20 cellular contexts compared by ENCODE assay signal in the genomic region with DNA sequence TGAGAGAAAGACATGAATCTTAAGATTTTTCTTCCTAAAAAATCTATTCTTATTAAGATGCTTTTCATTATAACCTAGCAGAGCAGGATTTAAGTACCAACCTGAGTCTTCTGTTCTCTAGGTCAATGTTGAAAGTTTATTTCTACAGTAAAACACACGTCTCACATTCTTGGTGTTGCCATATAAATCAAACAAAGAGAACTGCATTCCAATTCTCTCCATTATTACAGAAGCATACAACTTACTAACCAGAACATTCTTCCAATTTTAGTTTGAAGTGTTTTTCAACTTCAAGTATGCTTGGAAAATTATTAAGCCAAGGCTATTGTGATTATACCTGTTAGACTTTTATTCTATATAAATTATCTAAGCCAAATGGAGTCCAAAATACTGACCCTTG.
DNase-seq lines count a peak whose midpoint lies in the region; ATAC-seq and TF ChIP-seq lines count a peak whose summit lies in the region.
"Had no signal": no experiment of that assay in that cellular context is flagged by ENCODE, and none has a peak within 500 bp of the region (broad histone marks: within the 10 kb centered on the region; RNA-seq: fewer than 3 reads in every experiment).

No MANE protein-coding gene starts in this region.

- no peak overlapping the region for H3K9ac ChIP-seq in mammary epithelial cell (ENCODE audit: insufficient read depth, low read length)

- H3K4me3 ChIP-seq in ACC112 (ENCODE audit: low read depth, low read length): peak overlapping the region; percentile 65
- no peak overlapping the region for H3K4me3 ChIP-seq in mammary epithelial cell (replicated peaks in 1 of 3; ENCODE audit: insufficient read depth in 1 of 3, low read depth in 2 of 3, low read length in 3 of 3)
- H3K4me3 ChIP-seq: GM12878, GM23338 had no signal

- CTCF ChIA-PET in mammary epithelial cell (lab: Charles Lee; ENCODE audit: low non-redundant PET): no interaction called here

- no peak for ATAC-seq in HG02763 (IDR thresholded peaks at IDR 0.05; ENCODE audit: unreplicated experiment)
- ATAC-seq: GM12878, GM23338, HCT116 had no signal

- no peaks in the 10 kb centered on the region for H3K36me3 Mint-ChIP-seq in glutamatergic neuron (ENCODE audit: unreplicated experiment)
- H3K36me3 Mint-ChIP-seq: CD4-positive, alpha-beta memory T cell had no signal

- H3K4me1 ChIP-seq in ACC112 (ENCODE audit: control insufficient read depth, insufficient read depth, low read length, unreplicated experiment) (peaks cover 7% of the 10 kb centered on the region), mammary epithelial cell (ENCODE audit: insufficient read depth, low read length) (peaks cover 17% of the 10 kb centered on the region)

- no peak overlapping the region for H3K27ac Mint-ChIP-seq in glutamatergic neuron (ENCODE audit: unreplicated experiment)
- H3K27ac Mint-ChIP-seq: CD4-positive, alpha-beta memory T cell; GM23338; H9 had no signal

- H2AFZ ChIP-seq in ACC112 (ENCODE audit: low read length, unreplicated experiment) (no peak overlapping the region), mammary epithelial cell (ENCODE audit: low read depth, low read length) (no peak overlapping the region)
- H2AFZ ChIP-seq: GM23338 had no signal

- H3K27me3 Mint-ChIP-seq in glutamatergic neuron (ENCODE audit: unreplicated experiment): peaks cover 5% of the 10 kb centered on the region
- H3K27me3 Mint-ChIP-seq: CD4-positive, alpha-beta memory T cell had no signal

- intact Hi-C loops in mammary epithelial cell (cut with micrococcal nuclease): no loop called here

- WGBS in mammary epithelial cell (ENCODE audit: low coverage, missing lambda C conversion rate): 83% methylated on average over 1 of the region's 1 CpG

- H3K79me2 ChIP-seq in ACC112 (ENCODE audit: control insufficient read depth, insufficient read depth, low read length, unreplicated experiment) (no peaks in the 10 kb centered on the region), mammary epithelial cell (ENCODE audit: insufficient read depth, low read length) (no peaks in the 10 kb centered on the region)

- dilution Hi-C loops in mammary epithelial cell (cut with HindIII; ENCODE audit: low sequenced_read_pairs): no loop called here

- no TSS peak for BruUV-seq in mammary epithelial cell (replicated peaks; lab: Mats Ljungman, UMichigan)

- H3K9me3 Mint-ChIP-seq in glutamatergic neuron (ENCODE audit: unreplicated experiment): peaks cover 4% of the 10 kb centered on the region
- H3K9me3 Mint-ChIP-seq: GM23338, H9 had no signal

- no peak overlapping the region for H3K27ac ChIP-seq in ACC112 (ENCODE audit: low read depth, low read length)
- H3K27ac ChIP-seq in mammary epithelial cell (ENCODE audit: insufficient read depth, low read depth, low read length): no peak overlapping the region
- H3K27ac ChIP-seq: 22Rv1 had no signal

- H3K27me3 ChIP-seq in ACC112 (ENCODE audit: insufficient read depth, low read length): no peaks in the 10 kb centered on the region
- H3K27me3 ChIP-seq in mammary epithelial cell (ENCODE audit: insufficient read depth, low read length): no peaks in the 10 kb centered on the region

- H3K36me3 ChIP-seq in ACC112 (ENCODE audit: insufficient read depth, low read length) (no peaks in the 10 kb centered on the region), mammary epithelial cell (ENCODE audit: insufficient read depth, low read length) (no peaks in the 10 kb centered on the region)

- H3K4me1 Mint-ChIP-seq in glutamatergic neuron (ENCODE audit: low read depth, unreplicated experiment): peaks cover 27% of the 10 kb centered on the region
- H3K4me1 Mint-ChIP-seq: CD4-positive, alpha-beta memory T cell had no signal

- no peaks in the 10 kb centered on the region for H3K9me3 ChIP-seq in mammary epithelial cell (replicated peaks; ENCODE audit: insufficient read depth, low read length)

- TF ChIP-seq CTCF in glutamatergic neuron (IDR thresholded peaks at IDR 0.05; ENCODE audit: partially characterized antibody, unreplicated experiment): no peak
- TF ChIP-seq CTCF in mammary epithelial cell (conservative IDR thresholded peaks at IDR 0.05 in 1 of 2, IDR thresholded peaks at IDR 0.05 in 1 of 2; ENCODE audit: extremely low read depth in 1 of 2, insufficient read depth in 1 of 2, low read depth in 1 of 2, low read length in 2 of 2): no peak
- no peak for TF ChIP-seq CTCF in GM10266 (IDR thresholded peaks at IDR 0.05; ENCODE audit: control insufficient read depth, insufficient read depth, low read depth, missing control alignments)

- H3K4me2 ChIP-seq in mammary epithelial cell (ENCODE audit: insufficient read depth, low read depth, low read length): no peak overlapping the region
- H3K4me2 ChIP-seq: GM23338 had no signal

- DNase-seq in amniotic epithelial cell (ENCODE audit: low read depth) (peak; percentile 16), glutamatergic neuron (no peak), renal cortical epithelial cell (ENCODE audit: low read depth) (peak; percentile 58), mammary epithelial cell (no peak), GM10266 (ENCODE audit: extremely low spot score) (no peak)
- DNase-seq in stimulated activated CD4-positive, alpha-beta T cell treated with anti-CD3 and anti-CD28 coated beads, Interleukin-1b, Interleukin-23, amount 100 ng/mL, for 48 hours: no peak
- DNase-seq: ACHN; C1 segment of cervical spinal cord; Calu3; CD4-positive, alpha-beta memory T cell; COR-L47; DMS53; DMS79 treated with DMSO at 0.1 percent for 48 hours; H9 had no signal

- peak overlapping the region; percentile 45 for H3K4me3 Mint-ChIP-seq in glutamatergic neuron (ENCODE audit: unreplicated experiment)
- H3K4me3 Mint-ChIP-seq: CD4-positive, alpha-beta memory T cell; GM23338; H9 had no signal

- no peaks in the 10 kb centered on the region for H4K20me1 ChIP-seq in mammary epithelial cell (ENCODE audit: insufficient read depth, low read length)

- in situ Hi-C loops in mammary epithelial cell (cut with MboI; ENCODE audit: low sequenced_read_pairs in 2 of 2): no loop called here

Comparison
In these comparisons a context has a peak if more than half of its experiments do, and no peak if none do; other contexts are left out.
1. DNase-seq: peak in amniotic epithelial cell (single experiment) and renal cortical epithelial cell (single experiment); none in glutamatergic neuron (single experiment), mammary epithelial cell (single experiment), stimulated activated CD4-positive, alpha-beta T cell treated with anti-CD3 and anti-CD28 coated beads, Interleukin-1b, Interleukin-23, amount 100 ng/mL, for 48 hours (single experiment) and GM10266 (single experiment).